Comparison of ENCODE assay signal across 8 cellular contexts in the genomic region with DNA sequence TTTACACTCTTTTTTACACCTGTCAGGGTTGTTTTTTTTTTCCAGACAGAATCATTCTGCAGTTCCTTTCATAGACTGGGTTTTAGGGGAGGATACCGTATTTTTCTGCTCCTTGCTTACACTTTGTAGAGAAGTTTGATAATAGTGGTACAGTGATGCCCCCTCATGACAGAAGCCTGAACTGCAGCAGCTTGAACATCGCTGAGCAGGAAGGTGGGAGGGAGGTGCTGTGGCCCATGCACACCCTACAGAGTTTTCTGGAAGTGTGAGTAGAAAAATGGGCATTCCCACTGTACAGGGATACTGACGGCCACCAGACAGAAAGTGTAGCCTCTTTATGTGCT. TPM values are rescaled to one million over a fixed set of nuclear protein-coding genes. Genes with fewer than 3 reads are reported as not detected.
A peak's percentile ranks its signal among the peaks of the same experiment; 100 is the strongest.
DNase-seq lines count a peak whose midpoint lies in the region; ATAC-seq and TF ChIP-seq lines count a peak whose summit lies in the region.

No MANE protein-coding gene starts in this region.

- no peak for TF ChIP-seq EP300 in Ishikawa (IDR thresholded peaks at IDR 0.05; ENCODE audit: borderline replicate concordance)

- peak overlapping the region; percentile 75 for H3K4me3 Mint-ChIP-seq in type B pancreatic cell

- H3K36me3 Mint-ChIP-seq in type B pancreatic cell, result no peaks in the 10 kb centered on the region

- TF ChIP-seq CTCF in type B pancreatic cell (conservative IDR thresholded peaks at IDR 0.05), result peak; percentile 80

- peaks cover 5% of the 10 kb centered on the region for H3K4me1 Mint-ChIP-seq in type B pancreatic cell (ENCODE audit: unreplicated experiment)

- ATAC-seq in GM21529 (IDR thresholded peaks at IDR 0.05; ENCODE audit: unreplicated experiment), result peak; percentile 96

- H3K27ac Mint-ChIP-seq in type B pancreatic cell, result no peak overlapping the region

- TF ChIP-seq RAD21 in Ishikawa (IDR thresholded peaks at IDR 0.05; ENCODE audit: low read depth), result peak; percentile 74

- intact Hi-C loops in posterior cingulate gyrus (cut with DNase I), result loop anchor here (1.0 to 10.0 kb wide), 3 partner anchors 90 to 254 kb away; a partner anchor contains a TSS

- no peaks in the 10 kb centered on the region for H3K9me3 Mint-ChIP-seq in type B pancreatic cell

- DNase-seq in DMS79 treated with DMSO at 0.1 percent for 48 hours (lab: John Stamatoyannopoulos, UW) (peak; percentile 80), SHP77 (lab: John Stamatoyannopoulos, UW) (peak; percentile 8 to 13), glomerular visceral epithelial cell (ENCODE audit: extremely low spot score) (peak; percentile 75), posterior cingulate gyrus (peak; percentile 35 to 89 (median 70)), type B pancreatic cell (ENCODE audit: extremely low spot score, unreplicated experiment) (no peak)
- DNase-seq in activated gamma-delta T cell treated with anti-CD3 and anti-CD28 coated beads, Interleukin-2, amount 50 U/mL, for 16 hours (ENCODE audit: low read depth), result peak; percentile 49

- H3K27me3 Mint-ChIP-seq in type B pancreatic cell, result no peaks in the 10 kb centered on the region

TF ChIP-seq in Ishikawa, 13 proteins besides CTCF, POLR2A, EP300 and RAD21:
- TF ChIP-seq, protein P1, sequence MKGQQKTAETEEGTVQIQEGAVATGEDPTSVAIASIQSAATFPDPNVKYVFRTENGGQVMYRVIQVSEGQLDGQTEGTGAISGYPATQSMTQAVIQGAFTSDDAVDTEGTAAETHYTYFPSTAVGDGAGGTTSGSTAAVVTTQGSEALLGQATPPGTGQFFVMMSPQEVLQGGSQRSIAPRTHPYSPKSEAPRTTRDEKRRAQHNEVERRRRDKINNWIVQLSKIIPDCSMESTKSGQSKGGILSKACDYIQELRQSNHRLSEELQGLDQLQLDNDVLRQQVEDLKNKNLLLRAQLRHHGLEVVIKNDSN (IDR thresholded peaks at IDR 0.05), result no peak
- TF ChIP-seq, protein P2, sequence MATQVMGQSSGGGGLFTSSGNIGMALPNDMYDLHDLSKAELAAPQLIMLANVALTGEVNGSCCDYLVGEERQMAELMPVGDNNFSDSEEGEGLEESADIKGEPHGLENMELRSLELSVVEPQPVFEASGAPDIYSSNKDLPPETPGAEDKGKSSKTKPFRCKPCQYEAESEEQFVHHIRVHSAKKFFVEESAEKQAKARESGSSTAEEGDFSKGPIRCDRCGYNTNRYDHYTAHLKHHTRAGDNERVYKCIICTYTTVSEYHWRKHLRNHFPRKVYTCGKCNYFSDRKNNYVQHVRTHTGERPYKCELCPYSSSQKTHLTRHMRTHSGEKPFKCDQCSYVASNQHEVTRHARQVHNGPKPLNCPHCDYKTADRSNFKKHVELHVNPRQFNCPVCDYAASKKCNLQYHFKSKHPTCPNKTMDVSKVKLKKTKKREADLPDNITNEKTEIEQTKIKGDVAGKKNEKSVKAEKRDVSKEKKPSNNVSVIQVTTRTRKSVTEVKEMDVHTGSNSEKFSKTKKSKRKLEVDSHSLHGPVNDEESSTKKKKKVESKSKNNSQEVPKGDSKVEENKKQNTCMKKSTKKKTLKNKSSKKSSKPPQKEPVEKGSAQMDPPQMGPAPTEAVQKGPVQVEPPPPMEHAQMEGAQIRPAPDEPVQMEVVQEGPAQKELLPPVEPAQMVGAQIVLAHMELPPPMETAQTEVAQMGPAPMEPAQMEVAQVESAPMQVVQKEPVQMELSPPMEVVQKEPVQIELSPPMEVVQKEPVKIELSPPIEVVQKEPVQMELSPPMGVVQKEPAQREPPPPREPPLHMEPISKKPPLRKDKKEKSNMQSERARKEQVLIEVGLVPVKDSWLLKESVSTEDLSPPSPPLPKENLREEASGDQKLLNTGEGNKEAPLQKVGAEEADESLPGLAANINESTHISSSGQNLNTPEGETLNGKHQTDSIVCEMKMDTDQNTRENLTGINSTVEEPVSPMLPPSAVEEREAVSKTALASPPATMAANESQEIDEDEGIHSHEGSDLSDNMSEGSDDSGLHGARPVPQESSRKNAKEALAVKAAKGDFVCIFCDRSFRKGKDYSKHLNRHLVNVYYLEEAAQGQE (IDR thresholded peaks at IDR 0.05; ENCODE audit: low read depth), result no peak
- TF ChIP-seq TCF12 (IDR thresholded peaks at IDR 0.05; ENCODE audit: low read depth) (no peak), TEAD4 (IDR thresholded peaks at IDR 0.05) (no peak), ZBTB7A (IDR thresholded peaks at IDR 0.05; ENCODE audit: low read depth) (no peak), TAF1 (IDR thresholded peaks at IDR 0.05; ENCODE audit: low read depth) (no peak), NFIC (IDR thresholded peaks at IDR 0.05) (no peak), FOXM1 (IDR thresholded peaks at IDR 0.05; ENCODE audit: borderline replicate concordance, low read depth) (no peak), YY1 (IDR thresholded peaks at IDR 0.05; ENCODE audit: low read depth) (no peak), EGR1 (IDR thresholded peaks at IDR 0.05) (no peak), CEBPB (IDR thresholded peaks at IDR 0.05) (no peak), CREB1 (IDR thresholded peaks at IDR 0.05; ENCODE audit: low read depth) (no peak)
- TF ChIP-seq, protein P3, sequence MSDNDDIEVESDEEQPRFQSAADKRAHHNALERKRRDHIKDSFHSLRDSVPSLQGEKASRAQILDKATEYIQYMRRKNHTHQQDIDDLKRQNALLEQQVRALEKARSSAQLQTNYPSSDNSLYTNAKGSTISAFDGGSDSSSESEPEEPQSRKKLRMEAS (IDR thresholded peaks at IDR 0.05), result no peak
TF ChIP-seq in Ishikawa: peak in this region for 0.

RNA-seq across cellular contexts. Expression of a gene that starts 54.5 kb away (rescaled TPM):
- total RNA-seq in type B pancreatic cell (ENCODE audit: low replicate concordance), result 0.36 and 0.51 TPM in 2 replicates
